In genomic region chr21:23968722-23969647, GRCh38 we compare ENCODE assay signal across 9 cellular contexts.
DNase-seq lines count a peak whose midpoint lies in the region; ATAC-seq and TF ChIP-seq lines count a peak whose summit lies in the region.
"Had no signal": no experiment of that assay in that cellular context is flagged by ENCODE, and none has a peak within 500 bp of the region (broad histone marks: within the 10 kb centered on the region; RNA-seq: fewer than 3 reads in every experiment).

No MANE protein-coding gene starts in this region.

- H3K36me3 Mint-ChIP-seq in activated CD8-positive, alpha-beta T cell treated with anti-CD3 and anti-CD28 coated beads, Interleukin-2, amount 10 ng/mL, durations not matched to agents 7 days and 5 days (ENCODE audit: low read depth): peaks cover 8% of the 10 kb centered on the region

- ATAC-seq in GM19467 (IDR thresholded peaks at IDR 0.05; ENCODE audit: unreplicated experiment) (peak; percentile 95), HG03558 (IDR thresholded peaks at IDR 0.05; ENCODE audit: extremely low read depth, unreplicated experiment) (peak; percentile 80)
- peak; percentile 95 for ATAC-seq in activated CD8-positive, alpha-beta T cell treated with anti-CD3 and anti-CD28 coated beads, Interleukin-2, amount 10 ng/mL, durations not matched to agents 7 days and 5 days

- no peaks in the 10 kb centered on the region for H3K9me3 Mint-ChIP-seq in activated CD8-positive, alpha-beta T cell treated with anti-CD3 and anti-CD28 coated beads, Interleukin-2, amount 10 ng/mL, durations not matched to agents 7 days and 5 days (ENCODE audit: insufficient read depth)

- peaks cover 7% of the 10 kb centered on the region for H3K27me3 Mint-ChIP-seq in activated CD8-positive, alpha-beta T cell treated with anti-CD3 and anti-CD28 coated beads, Interleukin-2, amount 10 ng/mL, durations not matched to agents 7 days and 5 days (ENCODE audit: low read depth)

- CTCF ChIA-PET in activated CD8-positive, alpha-beta T cell treated with anti-CD3 and anti-CD28 coated beads, Interleukin-2, amount 10 ng/mL, durations not matched to agents 7 days and 5 days (lab: Charles Lee): interaction anchor here (0.6 to 3.3 kb wide), 29 partner anchors 10 to 1417 kb away, joined by 3 to 56 read pairs (median 4); no protein-coding TSS in a partner anchor

- H3K4me3 ChIP-seq in fibroblast of pulmonary artery (replicated peaks; ENCODE audit: low read depth, low read length) (no peak overlapping the region), suprapubic skin (no peak overlapping the region)
- H3K4me3 ChIP-seq: SJSA1 had no signal

- peak; percentile 26 for TF ChIP-seq CTCF in fibroblast of pulmonary artery (IDR thresholded peaks at IDR 0.05; ENCODE audit: low read length, missing control alignments)
- TF ChIP-seq CTCF in suprapubic skin (IDR thresholded peaks at IDR 0.05): peak in 1 of 2 donors; percentile 61

- TF ChIP-seq POLR2A in suprapubic skin (IDR thresholded peaks at IDR 0.05): no peak

- POLR2A ChIA-PET in activated CD8-positive, alpha-beta T cell treated with anti-CD3 and anti-CD28 coated beads, Interleukin-2, amount 10 ng/mL, durations not matched to agents 7 days and 5 days (lab: Charles Lee): no interaction called here

- no peak for TF ChIP-seq EP300 in suprapubic skin (IDR thresholded peaks at IDR 0.05)

- H3K36me3 ChIP-seq in suprapubic skin: no peaks in the 10 kb centered on the region
- H3K36me3 ChIP-seq: SJSA1 had no signal

- 46% methylated on average over 15 of the region's 16 CpGs for WGBS in suprapubic skin

- DNase-seq in COR-L47 (lab: John Stamatoyannopoulos, UW): peak; percentile 84
- peak; percentile 75 for DNase-seq in NCI-H82 (lab: John Stamatoyannopoulos, UW)
- peak; percentile 96 for DNase-seq in activated CD8-positive, alpha-beta T cell treated with anti-CD3 and anti-CD28 coated beads, Interleukin-2, amount 10 ng/mL, durations not matched to agents 7 days and 5 days
- peak; percentile 26 for DNase-seq in fibroblast of pulmonary artery (ENCODE audit: low read depth)
- peak; percentile 74 for DNase-seq in stimulated activated CD4-positive, alpha-beta T cell treated with anti-CD3 and anti-CD28 coated beads, Interleukin-4, amount 100 ng/mL, for 24 hours
- DNase-seq in suprapubic skin (ENCODE audit: low spot score in 2 of 2): no peak

- H3K4me1 Mint-ChIP-seq in activated CD8-positive, alpha-beta T cell treated with anti-CD3 and anti-CD28 coated beads, Interleukin-2, amount 10 ng/mL, durations not matched to agents 7 days and 5 days (ENCODE audit: low read depth): peaks cover 33% of the 10 kb centered on the region

- peak overlapping the region; percentile 95 for H3K27ac Mint-ChIP-seq in activated CD8-positive, alpha-beta T cell treated with anti-CD3 and anti-CD28 coated beads, Interleukin-2, amount 10 ng/mL, durations not matched to agents 7 days and 5 days

- H3K4me1 ChIP-seq in suprapubic skin: no peaks in the 10 kb centered on the region
- H3K4me1 ChIP-seq: SJSA1 had no signal

- no peak overlapping the region for H3K27ac ChIP-seq in suprapubic skin
- H3K27ac ChIP-seq: SJSA1 had no signal

- no peaks in the 10 kb centered on the region for H3K27me3 ChIP-seq in suprapubic skin
- H3K27me3 ChIP-seq: SJSA1 had no signal

- no peaks in the 10 kb centered on the region for H3K9me3 ChIP-seq in suprapubic skin
- H3K9me3 ChIP-seq: SJSA1 had no signal

- peak overlapping the region; percentile 66 for H3K4me3 Mint-ChIP-seq in activated CD8-positive, alpha-beta T cell treated with anti-CD3 and anti-CD28 coated beads, Interleukin-2, amount 10 ng/mL, durations not matched to agents 7 days and 5 days

Comparison
In these comparisons a context has a peak if more than half of its experiments do, and no peak if none do; other contexts are left out.
1. DNase-seq: peak in COR-L47 (single experiment), NCI-H82 (single experiment), activated CD8-positive, alpha-beta T cell treated with anti-CD3 and anti-CD28 coated beads, Interleukin-2, amount 10 ng/mL, durations not matched to agents 7 days and 5 days (single experiment), fibroblast of pulmonary artery (single experiment) and stimulated activated CD4-positive, alpha-beta T cell treated with anti-CD3 and anti-CD28 coated beads, Interleukin-4, amount 100 ng/mL, for 24 hours (single experiment); none in suprapubic skin (0 of 2).
2. Peak in every context shown above with its lines, with median percentiles within 50 percentile points of each other: ATAC-seq.